In genomic region chr20:54207743-54208491, GRCh38 we compare ENCODE assay signal across 1 cellular context.
TF ChIP-seq lines count a peak whose summit lies in the region.

PFDN4 (plus strand) TSS chr20:54208087; CDS start chr20:54208101, 14 bp downstream.

TF ChIP-seq in GM12878, 131 proteins besides CTCF, POLR2A, EP300 and RAD21 (continued from another document and continues in another):
- TF ChIP-seq REST (IDR thresholded peaks at IDR 0.05; ENCODE audit: low read depth, low read length) (no peak), SREBF2 (IDR thresholded peaks at IDR 0.05; ENCODE audit: low read length) (no peak), GATAD2B (conservative IDR thresholded peaks at IDR 0.05; ENCODE audit: low read depth) (peak; percentile 75; the same call in 1 of the 2 replicates), E2F4 (IDR thresholded peaks at IDR 0.05; ENCODE audit: low read depth, low read length) (peak; percentile 56), SMAD5 (IDR thresholded peaks at IDR 0.05; ENCODE audit: low read depth) (no peak), EZH2 (IDR thresholded peaks at IDR 0.05; ENCODE audit: borderline replicate concordance, control insufficient read depth, low read depth, low read length) (no peak), ETV6 (conservative IDR thresholded peaks at IDR 0.05 in 1 of 2, IDR thresholded peaks at IDR 0.05 in 1 of 2; ENCODE audit: borderline replicate concordance in 1 of 2, low read depth in 1 of 2) (peak in 1 of 2 experiments; percentile 67; a peak in 1 of 4 replicates), SMC3 (IDR thresholded peaks at IDR 0.05; ENCODE audit: borderline replicate concordance, low read length) (peak; percentile 55), STAT1 (conservative IDR thresholded peaks at IDR 0.05) (peak; percentile 99), ZSCAN29 (IDR thresholded peaks at IDR 0.05) (no peak), TBL1XR1 (IDR thresholded peaks at IDR 0.05; ENCODE audit: low read depth, low read length) (peak; percentile 66; the same call in 1 of the 2 replicates), YBX1 (IDR thresholded peaks at IDR 0.05) (no peak), ZBTB33 (IDR thresholded peaks at IDR 0.05) (0 out of 2 replicates have a peak, but pooled peaks have one; percentile 37), HCFC1 (IDR thresholded peaks at IDR 0.05; ENCODE audit: low read length) (peak; percentile 56), ZNF622 (IDR thresholded peaks at IDR 0.05) (no peak), POU2F2 (IDR thresholded peaks at IDR 0.05; ENCODE audit: borderline replicate concordance, low read depth, low read length) (no peak; the same call in 2 of the 3 replicates), WRNIP1 (IDR thresholded peaks at IDR 0.05; ENCODE audit: borderline replicate concordance, low read depth, low read length) (no peak), ZBTB11 (CRISPR knock-in tag; IDR thresholded peaks at IDR 0.05) (no peak), HDAC6 (IDR thresholded peaks at IDR 0.05; ENCODE audit: unreplicated experiment) (no peak), SPI1 (IDR thresholded peaks at IDR 0.05; ENCODE audit: borderline replicate concordance, insufficient read depth, low read depth, low read length) (no peak), DPF2 (IDR thresholded peaks at IDR 0.05) (peak; percentile 68; the same call in 1 of the 2 replicates), EED (IDR thresholded peaks at IDR 0.05; ENCODE audit: low read depth) (0 out of 2 replicates have a peak, but pooled peaks have one; percentile 24), BCL3 (IDR thresholded peaks at IDR 0.05; ENCODE audit: borderline replicate concordance, insufficient read depth, low read depth, low read length, poor library complexity, severe bottlenecking) (no peak), NBN (IDR thresholded peaks at IDR 0.05) (peak; percentile 94), MTA3 (IDR thresholded peaks at IDR 0.05; ENCODE audit: borderline replicate concordance, low read length) (no peak), ATF7 (IDR thresholded peaks at IDR 0.05; ENCODE audit: low read depth) (peak; percentile 100), HSF1 (IDR thresholded peaks at IDR 0.05; ENCODE audit: low read depth, low read length) (no peak), MXI1 (IDR thresholded peaks at IDR 0.05; ENCODE audit: low read depth, low read length) (peak; percentile 80; the same call in 1 of the 2 replicates), SUPT20H (IDR thresholded peaks at IDR 0.05; ENCODE audit: borderline replicate concordance, control insufficient read depth, low read depth, low read length) (no peak), ATF3 (IDR thresholded peaks at IDR 0.05; ENCODE audit: borderline replicate concordance, extremely low read depth, low read depth, low read length) (no peak), MAX (IDR thresholded peaks at IDR 0.05; ENCODE audit: low read depth, low read length) (peak; percentile 81), SUZ12 (IDR thresholded peaks at IDR 0.05; ENCODE audit: unreplicated experiment) (no peak), ZNF217 (IDR thresholded peaks at IDR 0.05) (no peak), CREB1 (IDR thresholded peaks at IDR 0.05; ENCODE audit: low read depth) (peak; percentile 64), BMI1 (IDR thresholded peaks at IDR 0.05; ENCODE audit: borderline replicate concordance) (no peak), FOXK2 (IDR thresholded peaks at IDR 0.05) (peak; percentile 99), RBBP5 (conservative IDR thresholded peaks at IDR 0.05) (0 out of 2 replicates have a peak, but pooled peaks have one; percentile 46), ASH2L (IDR thresholded peaks at IDR 0.05; ENCODE audit: borderline replicate concordance, low read depth) (no peak), ESRRA (IDR thresholded peaks at IDR 0.05; ENCODE audit: low read length) (no peak), ZNF207 (IDR thresholded peaks at IDR 0.05; ENCODE audit: borderline replicate concordance) (peak; percentile 99), ZZZ3 (IDR thresholded peaks at IDR 0.05; ENCODE audit: control insufficient read depth, insufficient read length, low read depth) (no peak), CBX5 (IDR thresholded peaks at IDR 0.05; ENCODE audit: low read depth) (peak; percentile 72; the same call in 1 of the 2 replicates), KAT2A (conservative IDR thresholded peaks at IDR 0.05; ENCODE audit: control insufficient read depth, low read depth, low read length) (no peak), RELB (IDR thresholded peaks at IDR 0.05; ENCODE audit: low read depth) (peak; percentile 94), LARP7 (IDR thresholded peaks at IDR 0.05) (peak; percentile 85), ZNF24 (IDR thresholded peaks at IDR 0.05) (no peak), POLR2AphosphoS2 (IDR thresholded peaks at IDR 0.05; ENCODE audit: low read depth, low read length) (no peak), NR2C1 (IDR thresholded peaks at IDR 0.05) (peak; percentile 57; the same call in 1 of the 2 replicates), BCL11A (IDR thresholded peaks at IDR 0.05; ENCODE audit: low read depth, low read length) (no peak), POLR2AphosphoS5 (IDR thresholded peaks at IDR 0.05; ENCODE audit: low read length) (peak; percentile 43; the same call in 1 of the 2 replicates), RB1 (IDR thresholded peaks at IDR 0.05; ENCODE audit: borderline replicate concordance) (peak; percentile 99), IRF3 (IDR thresholded peaks at IDR 0.05) (peak; percentile 57; the same call in 1 of the 2 replicates), FOS (IDR thresholded peaks at IDR 0.05; ENCODE audit: borderline replicate concordance, extremely low read depth, insufficient read length) (no peak), HDGF (IDR thresholded peaks at IDR 0.05) (no peak), SMARCA5 (IDR thresholded peaks at IDR 0.05) (no peak; the same call in none of the 2 replicates)
